Comparison of ENCODE assay signal across 10 cellular contexts in the genomic region with DNA sequence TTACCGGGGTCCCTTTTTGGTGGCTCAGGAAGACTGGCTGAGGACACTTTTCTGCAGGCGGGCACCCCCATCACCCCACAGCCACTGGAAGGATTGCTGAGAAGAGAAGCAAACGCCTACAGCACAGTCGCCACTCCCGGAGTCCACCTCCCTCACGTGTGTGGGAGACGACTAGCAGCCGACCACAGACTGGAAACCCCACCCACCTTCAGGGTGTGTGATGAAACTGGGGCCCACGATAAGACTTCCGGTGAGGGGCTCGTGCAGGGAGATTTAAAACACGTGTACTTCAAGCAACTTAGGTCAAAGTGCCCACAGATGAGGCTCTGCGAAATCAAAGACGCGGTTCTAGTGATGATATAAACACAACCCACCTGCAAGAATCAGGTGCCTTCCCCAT. TPM values are rescaled to one million over a fixed set of nuclear protein-coding genes. Genes with fewer than 3 reads are reported as not detected.
DNase-seq lines count a peak whose midpoint lies in the region; ATAC-seq and TF ChIP-seq lines count a peak whose summit lies in the region.
"Had no signal": no experiment of that assay in that cellular context is flagged by ENCODE, and none has a peak within 500 bp of the region (broad histone marks: within the 10 kb centered on the region; RNA-seq: fewer than 3 reads in every experiment).

No MANE protein-coding gene starts in this region.

- H3K79me2 ChIP-seq in OCI-LY1 (ENCODE audit: insufficient read depth, low read length) = no peaks in the 10 kb centered on the region

- peaks cover 72% of the 10 kb centered on the region for H3K4me1 Mint-ChIP-seq in HFFc6 (ENCODE audit: low read depth)

- H3K4me1 ChIP-seq in OCI-LY1 (ENCODE audit: insufficient read depth, low read length, severe bottlenecking) (peaks cover 81% of the 10 kb centered on the region), lower lobe of right lung (peaks cover 96% of the 10 kb centered on the region)

- H3F3A ChIP-seq in OCI-LY1 (ENCODE audit: insufficient read depth, low read length) = peaks cover 10% of the 10 kb centered on the region

- no peaks in the 10 kb centered on the region for H3K9me3 Mint-ChIP-seq in HFFc6

- H3K27ac ChIP-seq in OCI-LY1 (ENCODE audit: low read depth, low read length, poor library complexity, severe bottlenecking) (peak overlapping the region; percentile 50), lower lobe of right lung (peak overlapping the region; percentile 42)

- H3K27me3 ChIP-seq in OCI-LY1 (ENCODE audit: insufficient read depth, low read length) (no peaks in the 10 kb centered on the region), lower lobe of right lung (ENCODE audit: low read depth) (no peaks in the 10 kb centered on the region)
- H3K27me3 ChIP-seq: ovary had no signal

- TF ChIP-seq CTCF in OCI-LY1 (IDR thresholded peaks at IDR 0.05; ENCODE audit: low read length) = no peak
- no peak for TF ChIP-seq CTCF in lower lobe of right lung (IDR thresholded peaks at IDR 0.05)
- no peak for TF ChIP-seq CTCF in HFFc6 (IDR thresholded peaks at IDR 0.05)

- H3K4me2 ChIP-seq in OCI-LY1 (ENCODE audit: low read length) = no peak overlapping the region

- H3K9me3 ChIP-seq in OCI-LY1 (ENCODE audit: low read length) (no peaks in the 10 kb centered on the region), lower lobe of right lung (no peaks in the 10 kb centered on the region)
- H3K9me3 ChIP-seq: ovary had no signal

- peaks cover 8% of the 10 kb centered on the region for H3K36me3 Mint-ChIP-seq in HFFc6 (ENCODE audit: low read depth)

- no peak overlapping the region for H3K9ac ChIP-seq in OCI-LY1 (ENCODE audit: low read length)

- H3K9me2 ChIP-seq in OCI-LY1 (ENCODE audit: low read depth, low read length) = no peaks in the 10 kb centered on the region

- H3K27ac Mint-ChIP-seq in HFFc6 = no peak overlapping the region

- no peaks in the 10 kb centered on the region for H4K20me1 ChIP-seq in OCI-LY1 (ENCODE audit: insufficient read depth, low read length)

- no peak overlapping the region for H3K4me3 Mint-ChIP-seq in HFFc6

- no peak overlapping the region for H2AFZ ChIP-seq in OCI-LY1 (ENCODE audit: low read length)

- H3K4me3 ChIP-seq in OCI-LY1 (ENCODE audit: low read depth, low read length, poor library complexity, severe bottlenecking) = no peak overlapping the region
- no peak overlapping the region for H3K4me3 ChIP-seq in lower lobe of right lung
- H3K4me3 ChIP-seq: ovary had no signal

- DNase-seq in activated T-cell treated with anti-CD3 and anti-CD28 coated beads for 24 hours (ENCODE audit: low read depth) (peak; percentile 61), lower lobe of right lung (no peak), LoVo (ENCODE audit: low spot score) (no peak), hepatic stellate cell (ENCODE audit: low spot score) (no peak), HFFc6 (no peak), GOT3 (lab: John Stamatoyannopoulos, UW) (no peak)
- DNase-seq in stimulated activated naive CD4-positive, alpha-beta T cell treated with Interleukin-2 at 50 U/mL for 16 hours (lab: John Stamatoyannopoulos, UW) = peak; percentile 78
- DNase-seq: NCI-H1417 treated with DMSO at 0.1 percent for 48 hours had no signal

- no peak for ATAC-seq in lower lobe of right lung

- H3K36me3 ChIP-seq in OCI-LY1 (ENCODE audit: insufficient read depth, low read length) (peaks cover 50% of the 10 kb centered on the region), lower lobe of right lung (peaks cover 11% of the 10 kb centered on the region)
- H3K36me3 ChIP-seq: ovary had no signal

- no peaks in the 10 kb centered on the region; the same call in 1 of the 2 replicates for H3K27me3 Mint-ChIP-seq in HFFc6 (ENCODE audit: insufficient read depth)

- intact Hi-C loops in lower lobe of right lung (cut with DNase I) = no loop called here

RNA-seq across cellular contexts. Expression of a gene that starts 26.3 kb away (rescaled TPM):
- total RNA-seq in lower lobe of right lung = 90.6 TPM
- under 1 TPM in 5 of 6 experiments, not detected in 1; 0.05 to 0.23 (median 0.12) TPM for total RNA-seq in HFFc6 (2021; fragmentation: NEBNext Ultra II Directional; extraction: Animal tissue kit (Norgen Biotek cat#: 25700))

Comparison
In these comparisons a context has a peak if more than half of its experiments do, and no peak if none do; other contexts are left out.
1. DNase-seq: peak in activated T-cell treated with anti-CD3 and anti-CD28 coated beads for 24 hours (single experiment) and stimulated activated naive CD4-positive, alpha-beta T cell treated with Interleukin-2 at 50 U/mL for 16 hours (single experiment); none in lower lobe of right lung (single experiment), LoVo (single experiment), hepatic stellate cell (single experiment), HFFc6 (single experiment) and GOT3 (single experiment).
2. RNA of a gene that starts 26.3 kb away (total RNA-seq): 90.6 TPM in lower lobe of right lung (single experiment); 0.05 to 0.23 TPM in HFFc6; every median in the first group is over 10 times any median in the second.